In the genomic region with DNA sequence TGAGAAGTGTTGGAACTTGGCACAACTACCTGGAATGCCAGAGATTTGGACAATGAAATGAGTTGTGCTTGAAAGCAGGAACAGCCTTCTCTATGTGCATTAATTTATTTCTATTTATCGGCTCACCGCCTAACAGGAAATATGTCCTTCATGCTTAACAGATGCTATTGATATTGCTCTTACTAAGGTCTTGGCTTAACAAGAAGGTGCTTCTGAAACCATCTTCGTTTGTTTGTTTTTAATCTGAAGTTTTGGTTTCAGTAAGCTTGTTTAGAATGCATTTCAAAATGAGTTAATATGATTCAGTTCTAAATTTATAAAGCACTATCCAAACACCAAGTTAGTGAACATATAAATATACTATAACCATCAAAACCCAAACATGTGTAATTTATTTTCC, we compare ENCODE assay signal across 1 cellular context.
TF ChIP-seq lines count a peak whose summit lies in the region.

No MANE protein-coding gene starts in this region.

TF ChIP-seq in GM23338, 12 proteins besides CTCF, POLR2A, EP300 and RAD21 (continued from another document):
- TF ChIP-seq, protein P1, sequence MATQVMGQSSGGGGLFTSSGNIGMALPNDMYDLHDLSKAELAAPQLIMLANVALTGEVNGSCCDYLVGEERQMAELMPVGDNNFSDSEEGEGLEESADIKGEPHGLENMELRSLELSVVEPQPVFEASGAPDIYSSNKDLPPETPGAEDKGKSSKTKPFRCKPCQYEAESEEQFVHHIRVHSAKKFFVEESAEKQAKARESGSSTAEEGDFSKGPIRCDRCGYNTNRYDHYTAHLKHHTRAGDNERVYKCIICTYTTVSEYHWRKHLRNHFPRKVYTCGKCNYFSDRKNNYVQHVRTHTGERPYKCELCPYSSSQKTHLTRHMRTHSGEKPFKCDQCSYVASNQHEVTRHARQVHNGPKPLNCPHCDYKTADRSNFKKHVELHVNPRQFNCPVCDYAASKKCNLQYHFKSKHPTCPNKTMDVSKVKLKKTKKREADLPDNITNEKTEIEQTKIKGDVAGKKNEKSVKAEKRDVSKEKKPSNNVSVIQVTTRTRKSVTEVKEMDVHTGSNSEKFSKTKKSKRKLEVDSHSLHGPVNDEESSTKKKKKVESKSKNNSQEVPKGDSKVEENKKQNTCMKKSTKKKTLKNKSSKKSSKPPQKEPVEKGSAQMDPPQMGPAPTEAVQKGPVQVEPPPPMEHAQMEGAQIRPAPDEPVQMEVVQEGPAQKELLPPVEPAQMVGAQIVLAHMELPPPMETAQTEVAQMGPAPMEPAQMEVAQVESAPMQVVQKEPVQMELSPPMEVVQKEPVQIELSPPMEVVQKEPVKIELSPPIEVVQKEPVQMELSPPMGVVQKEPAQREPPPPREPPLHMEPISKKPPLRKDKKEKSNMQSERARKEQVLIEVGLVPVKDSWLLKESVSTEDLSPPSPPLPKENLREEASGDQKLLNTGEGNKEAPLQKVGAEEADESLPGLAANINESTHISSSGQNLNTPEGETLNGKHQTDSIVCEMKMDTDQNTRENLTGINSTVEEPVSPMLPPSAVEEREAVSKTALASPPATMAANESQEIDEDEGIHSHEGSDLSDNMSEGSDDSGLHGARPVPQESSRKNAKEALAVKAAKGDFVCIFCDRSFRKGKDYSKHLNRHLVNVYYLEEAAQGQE (IDR thresholded peaks at IDR 0.05; ENCODE audit: unreplicated experiment): no peak
- TF ChIP-seq NANOG (IDR thresholded peaks at IDR 0.05; ENCODE audit: borderline replicate concordance) (no peak), POLR2AphosphoS5 (IDR thresholded peaks at IDR 0.05; ENCODE audit: low read depth) (no peak), ZNF114 (CRISPR knock-in tag; IDR thresholded peaks at IDR 0.05) (no peak), EZH2 (IDR thresholded peaks at IDR 0.05; ENCODE audit: low read depth, unreplicated experiment) (no peak)
